ENCODE assay signal across 8 cellular contexts in genomic region chr19:23914402-23915286, GRCh38. TPM values are rescaled to one million over a fixed set of nuclear protein-coding genes. Genes with fewer than 3 reads are reported as not detected.
A peak's percentile ranks its signal among the peaks of the same experiment; 100 is the strongest.
DNase-seq lines count a peak whose midpoint lies in the region; ATAC-seq and TF ChIP-seq lines count a peak whose summit lies in the region.

ZNF726 (plus strand) TSS chr19:23914886; CDS start chr19:23914995, 109 bp downstream.

- no peaks in the 10 kb centered on the region for H3K27me3 ChIP-seq in Loucy (ENCODE audit: insufficient read depth, low read length, poor library complexity, severe bottlenecking)
- H3K27me3 ChIP-seq in smooth muscle cell (ENCODE audit: low read depth): no peaks in the 10 kb centered on the region

- intact Hi-C loops in left ventricle myocardium superior (cut with micrococcal nuclease): no loop called here

- no peaks in the 10 kb centered on the region for H3K9me2 ChIP-seq in Loucy (replicated peaks; ENCODE audit: low read depth, low read length)

- H3K79me2 ChIP-seq in Loucy (ENCODE audit: insufficient read depth, low read length) (peaks cover 45% of the 10 kb centered on the region), smooth muscle cell (ENCODE audit: low read depth) (no peaks in the 10 kb centered on the region)

- H4K20me1 ChIP-seq in Loucy (ENCODE audit: insufficient read depth, low read length, poor library complexity, severe bottlenecking) (peaks cover 32% of the 10 kb centered on the region), smooth muscle cell (ENCODE audit: low read depth) (no peaks in the 10 kb centered on the region)

- peaks cover 29% of the 10 kb centered on the region for H3K4me1 ChIP-seq in Loucy (ENCODE audit: insufficient read depth, low read length, poor library complexity, severe bottlenecking)
- no peaks in the 10 kb centered on the region for H3K4me1 ChIP-seq in smooth muscle cell (ENCODE audit: low read depth)

- TF ChIP-seq CTCF in Loucy (conservative IDR thresholded peaks at IDR 0.05; ENCODE audit: low read length) (no peak), smooth muscle cell (IDR thresholded peaks at IDR 0.05; ENCODE audit: borderline replicate concordance, insufficient read depth, poor library complexity, severe bottlenecking) (no peak)

- ATAC-seq in GM21825 (IDR thresholded peaks at IDR 0.05; ENCODE audit: unreplicated experiment) (peak; percentile 93), left ventricle myocardium superior (peak; percentile 99)

- H3K36me3 ChIP-seq in Loucy (ENCODE audit: insufficient read depth, low read length): no peaks in the 10 kb centered on the region
- no peaks in the 10 kb centered on the region for H3K36me3 ChIP-seq in smooth muscle cell (ENCODE audit: low read depth)

- H3K9me3 ChIP-seq in Loucy (ENCODE audit: insufficient read depth, low read depth, low read length) (no peaks in the 10 kb centered on the region), smooth muscle cell (replicated peaks; ENCODE audit: low read depth) (peaks cover 7% of the 10 kb centered on the region)

- peak within 1 kb of the TSS; percentile 95 for H3K4me3 ChIP-seq in Loucy (ENCODE audit: low read length, poor library complexity, severe bottlenecking)
- H3K4me3 ChIP-seq in smooth muscle cell: no peak within 1 kb of the TSS

- H2AFZ ChIP-seq in Loucy (ENCODE audit: low read length) (peak within 1 kb of the TSS; percentile 82), smooth muscle cell (ENCODE audit: low read depth) (no peak within 1 kb of the TSS)

- H3F3A ChIP-seq in Loucy (ENCODE audit: low read depth) (no peaks in the 10 kb centered on the region), smooth muscle cell (ENCODE audit: low read depth) (no peaks in the 10 kb centered on the region)

- peak within 1 kb of the TSS; percentile 95 for H3K4me2 ChIP-seq in Loucy (ENCODE audit: low read depth, low read length, poor library complexity, severe bottlenecking)
- H3K4me2 ChIP-seq in smooth muscle cell: no peak within 1 kb of the TSS

- DNase-seq in ELF-1 (ENCODE audit: low read depth, low spot score) (peak; percentile 98), T-helper 1 cell (peak; percentile 66 to 94 (median 75)), amniotic stem cell (lab: John Stamatoyannopoulos, UW) (peak; percentile 87), left ventricle myocardium superior (peak; percentile 85), renal cortical epithelial cell (ENCODE audit: low read depth) (peak; percentile 96), smooth muscle cell (lab: John Stamatoyannopoulos, UW; ENCODE audit: unreplicated experiment) (no peak)

- H3K27ac ChIP-seq in smooth muscle cell (ENCODE audit: low read depth): no peak within 1 kb of the TSS

- H3K9ac ChIP-seq in Loucy (ENCODE audit: low read depth, low read length, poor library complexity, severe bottlenecking): peak within 1 kb of the TSS; percentile 96
- H3K9ac ChIP-seq in smooth muscle cell (ENCODE audit: low read depth): no peak within 1 kb of the TSS

- 88% methylated on average over 44 of the region's 44 CpGs for WGBS in smooth muscle cell (ENCODE audit: low lambda C conversion rate)

RNA-seq across cellular contexts. Expression of gene ZNF726, which starts in this region (rescaled TPM):
- total RNA-seq in left ventricle myocardium superior (not detected), renal cortical epithelial cell (3.2 and 3.8 TPM in 2 replicates), smooth muscle cell (not detected in 2 replicates)
- not detected in 2 replicates for polyA plus RNA-seq in smooth muscle cell

Comparison
In these comparisons a context has a peak if more than half of its experiments do, and no peak if none do; other contexts are left out.
1. Peak in DNase-seq and ATAC-seq in left ventricle myocardium superior; RNA of the gene not detected or under 1 TPM.